ENCODE assay signal across 8 cellular contexts in genomic region chr1:33256335-33256700, GRCh38.
DNase-seq lines count a peak whose midpoint lies in the region; ATAC-seq and TF ChIP-seq lines count a peak whose summit lies in the region.

Gene ZNF362, plus strand, starts transcription at chr1:33256492. Its CDS starts 14,083 bp downstream, at chr1:33270575.

- no peaks in the 10 kb centered on the region for H3K9me3 Mint-ChIP-seq in central memory CD8-positive, alpha-beta T cell

- peak; percentile 73 for DNase-seq in CD1c-positive myeloid dendritic cell (ENCODE audit: extremely low spot score)
- peak; percentile 89 for DNase-seq in GM20000 (ENCODE audit: low spot score)
- peak; percentile 42 for DNase-seq in NCI-H1105 (lab: John Stamatoyannopoulos, UW)
- peak; percentile 65 for DNase-seq in activated CD4-positive, CD25-positive, alpha-beta regulatory T cell treated with anti-CD3 and anti-CD28 coated beads, Interleukin-2, amount 50 U/mL, for 72 hours
- DNase-seq in central memory CD8-positive, alpha-beta T cell (ENCODE audit: low spot score in 2 of 2) = peak; percentile 33 to 47
- DNase-seq in iris pigment epithelial cell (ENCODE audit: low read depth) = peak; percentile 73
- DNase-seq in stimulated activated CD4-positive, alpha-beta T cell treated with anti-CD3 and anti-CD28 coated beads, Interleukin-12 subunit alpha, Interleukin-12 subunit beta, amount 100 ng/mL, for 24 hours (ENCODE audit: low read depth in 2 of 2) = peak; percentile 40 to 43

- H3K4me1 Mint-ChIP-seq in central memory CD8-positive, alpha-beta T cell = peaks cover 36% of the 10 kb centered on the region

- peak within 1 kb of the TSS; percentile 98 for H3K4me3 Mint-ChIP-seq in central memory CD8-positive, alpha-beta T cell

- TF ChIP-seq CTCF in GM20000 (IDR thresholded peaks at IDR 0.05; ENCODE audit: extremely low read depth, missing control alignments) = no peak

- peak; percentile 78 for ATAC-seq in central memory CD8-positive, alpha-beta T cell (replicated peaks; ENCODE audit: extremely low read depth, poor library complexity, severe bottlenecking)
- no peak for ATAC-seq in HG02588 (IDR thresholded peaks at IDR 0.05; ENCODE audit: unreplicated experiment)

- no peaks in the 10 kb centered on the region for H3K27me3 Mint-ChIP-seq in central memory CD8-positive, alpha-beta T cell

- peak within 1 kb of the TSS; percentile 98 for H3K27ac Mint-ChIP-seq in central memory CD8-positive, alpha-beta T cell (ENCODE audit: low read depth)

- peaks cover 6% of the 10 kb centered on the region for H3K36me3 Mint-ChIP-seq in central memory CD8-positive, alpha-beta T cell (ENCODE audit: insufficient read depth)
